8 cellular contexts compared by ENCODE assay signal in genomic region chr19:36054119-36054732, GRCh38. TPM values are rescaled to one million over a fixed set of nuclear protein-coding genes. Genes with fewer than 3 reads are reported as not detected.
A peak's percentile ranks its signal among the peaks of the same experiment; 100 is the strongest.
DNase-seq lines count a peak whose midpoint lies in the region; ATAC-seq lines count a peak whose summit lies in the region.

TSS of gene THAP8 (minus strand) at chr19:36054285. CDS start at chr19:36054217, 68 bp downstream.

- intact Hi-C loops in activated CD4-positive, alpha-beta T cell treated with anti-CD3 and anti-CD28 coated beads, Interleukin-2, amount 10 ng/mL, durations not matched to agents 24 days and 14 days (cut with micrococcal nuclease): loop anchor here (1.0 to 5.0 kb wide), 7 partner anchors 40 to 406 kb away; partner anchors contain the start of genes ALKBH6, COX6B1, LIN37 and PSENEN

- no peaks in the 10 kb centered on the region for H3K27me3 Mint-ChIP-seq in activated CD4-positive, alpha-beta T cell treated with anti-CD3 and anti-CD28 coated beads, Interleukin-2, amount 10 ng/mL, durations not matched to agents 24 days and 14 days

- no peaks in the 10 kb centered on the region for H3K9me3 Mint-ChIP-seq in activated CD4-positive, alpha-beta T cell treated with anti-CD3 and anti-CD28 coated beads, Interleukin-2, amount 10 ng/mL, durations not matched to agents 24 days and 14 days

- peaks cover 11% of the 10 kb centered on the region for H3K36me3 Mint-ChIP-seq in activated CD4-positive, alpha-beta T cell treated with anti-CD3 and anti-CD28 coated beads, Interleukin-2, amount 10 ng/mL, durations not matched to agents 24 days and 14 days (ENCODE audit: low read depth)

- H3K4me1 Mint-ChIP-seq in activated CD4-positive, alpha-beta T cell treated with anti-CD3 and anti-CD28 coated beads, Interleukin-2, amount 10 ng/mL, durations not matched to agents 24 days and 14 days: peaks cover 35% of the 10 kb centered on the region

- H3K36me3 ChIP-seq in BLaER1 treated with 17β-estradiol and CSF1 and Interleukin-3, amounts not matched to agents 10 nM and 100 nM: peaks cover 0 to 29% (median 20%) of the 10 kb centered on the region in 11 experiments; a peak in 19 of 22 replicates

- H3K9me3 ChIP-seq in BLaER1 treated with 17β-estradiol and CSF1 and Interleukin-3, amounts not matched to agents 10 nM and 100 nM (replicated peaks in 1 of 11): no peaks in the 10 kb centered on the region

- H3K4me3 Mint-ChIP-seq in activated CD4-positive, alpha-beta T cell treated with anti-CD3 and anti-CD28 coated beads, Interleukin-2, amount 10 ng/mL, durations not matched to agents 24 days and 14 days: peak within 1 kb of the TSS; percentile 96

- H3K4me2 ChIP-seq in BLaER1 treated with 17β-estradiol and CSF1 and Interleukin-3, amounts not matched to agents 10 nM and 100 nM: peak within 1 kb of the TSS; percentile 77 to 99 (median 90)

- H3K4me1 ChIP-seq in BLaER1 treated with 17β-estradiol and CSF1 and Interleukin-3, amounts not matched to agents 10 nM and 100 nM: peaks cover 34 to 39% (median 36%) of the 10 kb centered on the region in 10 experiments

- ATAC-seq in HG03460 (IDR thresholded peaks at IDR 0.05; ENCODE audit: unreplicated experiment): peak; percentile 80

- no peaks in the 10 kb centered on the region for H3K27me3 ChIP-seq in BLaER1 treated with 17β-estradiol and CSF1 and Interleukin-3, amounts not matched to agents 10 nM and 100 nM

- H3K27ac ChIP-seq in BLaER1 treated with 17β-estradiol and CSF1 and Interleukin-3, amounts not matched to agents 10 nM and 100 nM: peak within 1 kb of the TSS; percentile 86 to 96 (median 92)

- H3K27ac Mint-ChIP-seq in activated CD4-positive, alpha-beta T cell treated with anti-CD3 and anti-CD28 coated beads, Interleukin-2, amount 10 ng/mL, durations not matched to agents 24 days and 14 days: peak within 1 kb of the TSS; percentile 98

- H3K4me3 ChIP-seq in BLaER1 treated with 17β-estradiol and CSF1 and Interleukin-3, amounts not matched to agents 10 nM and 100 nM: peak within 1 kb of the TSS; percentile 72 to 88 (median 80)

- H3K9ac ChIP-seq in BLaER1 treated with 17β-estradiol and CSF1 and Interleukin-3, amounts not matched to agents 10 nM and 100 nM: peak within 1 kb of the TSS; percentile 83 to 94 (median 90)

- H4K20me1 ChIP-seq in BLaER1 treated with 17β-estradiol and CSF1 and Interleukin-3, amounts not matched to agents 10 nM and 100 nM: peaks cover 0 to 38% (median 31%) of the 10 kb centered on the region in 11 experiments; a peak in 14 of 22 replicates

- peak; percentile 97 for DNase-seq in GM19240 (ENCODE audit: insufficient read length, low spot score)
- peak; percentile 98 for DNase-seq in NCI-H524 treated with DMSO at 0.1 percent for 48 hours (lab: John Stamatoyannopoulos, UW)
- DNase-seq in activated CD4-positive, alpha-beta T cell treated with anti-CD3 and anti-CD28 coated beads, Interleukin-2, amount 10 ng/mL, durations not matched to agents 24 days and 14 days: peak; percentile 100
- peak; percentile 99 for DNase-seq in cortex of kidney (lab: John Stamatoyannopoulos, UW)
- DNase-seq in left kidney (ENCODE audit: low read depth, low spot score): peak; percentile 100
- peak; percentile 99 to 100 for DNase-seq in stimulated activated CD4-positive, alpha-beta T cell treated with anti-CD3 and anti-CD28 coated beads, Interleukin-2, amount 100 ng/mL, for 24 hours

RNA-seq across cellular contexts. Expression of gene THAP8, which starts in this region (rescaled TPM):
- total RNA-seq in activated CD4-positive, alpha-beta T cell treated with anti-CD3 and anti-CD28 coated beads, Interleukin-2, amount 10 ng/mL, durations not matched to agents 24 days and 14 days: 1.5 and 2.0 TPM in 2 replicates

Comparison
In these comparisons a context has a peak if more than half of its experiments do, and no peak if none do; other contexts are left out.
1. Peak in every context shown above with its lines: DNase-seq, ATAC-seq, H3K4me3 ChIP-seq and H3K27ac ChIP-seq.